In genomic region chr11:2471048-2471803, GRCh38 we compare ENCODE assay signal across 22 cellular contexts. TPM values are rescaled to one million over a fixed set of nuclear protein-coding genes. Genes with fewer than 3 reads are reported as not detected.
DNase-seq lines count a peak whose midpoint lies in the region; ATAC-seq, FAIRE-seq and TF ChIP-seq lines count a peak whose summit lies in the region.
"Had no signal": no experiment of that assay in that cellular context is flagged by ENCODE, and none has a peak within 500 bp of the region (broad histone marks: within the 10 kb centered on the region; RNA-seq: fewer than 3 reads in every experiment).

No MANE protein-coding gene starts in this region.

- H3K4ac ChIP-seq in H1 (replicated peaks; ENCODE audit: insufficient read length, low read depth, low read length): no peak overlapping the region
- H3K4ac ChIP-seq in neuronal stem cell (ENCODE audit: low read length): peak overlapping the region; percentile 31

- TF ChIP-seq POLR2A in H1 (IDR thresholded peaks at IDR 0.05; ENCODE audit: control extremely low read depth in 1 of 2, low read depth in 2 of 2, low read length in 2 of 2): no peak

- H3K4me3 ChIP-seq in H1 (ENCODE audit: extremely low read depth in 1 of 4, insufficient read depth in 2 of 4, low read depth in 3 of 4, low read length in 4 of 4): no peak overlapping the region
- H3K4me3 ChIP-seq in neuronal stem cell (ENCODE audit: low read length in 2 of 2): peak overlapping the region in 1 of 2 donors; percentile 12
- H3K4me3 ChIP-seq in upper lobe of right lung: no peak overlapping the region
- H3K4me3 ChIP-seq: PC-9 had no signal

- H3K36me3 ChIP-seq in H1 (ENCODE audit: control insufficient read depth in 2 of 4, insufficient read depth in 4 of 4, low read length in 3 of 4): no peaks in the 10 kb centered on the region
- peaks cover 0 to 2% of the 10 kb centered on the region in 2 donors for H3K36me3 ChIP-seq in neuronal stem cell (replicated peaks in 1 of 2; ENCODE audit: control insufficient read depth in 2 of 2, insufficient read depth in 2 of 2, low read length in 2 of 2)
- no peaks in the 10 kb centered on the region for H3K36me3 ChIP-seq in upper lobe of right lung
- H3K36me3 ChIP-seq: BE2C had no signal

- H3K18ac ChIP-seq in H1 (ENCODE audit: extremely low read depth, low read length) (no peak overlapping the region), neuronal stem cell (ENCODE audit: low read length) (peak overlapping the region; percentile 49)

- H2BK120ac ChIP-seq in H1 (replicated peaks; ENCODE audit: low read depth, low read length) (no peak overlapping the region), neuronal stem cell (ENCODE audit: low read depth, low read length) (no peak overlapping the region)

- TF ChIP-seq CTCF in H1 (IDR thresholded peaks at IDR 0.05; ENCODE audit: control extremely low read depth in 1 of 3, insufficient read depth in 1 of 3, low read depth in 1 of 3, low read length in 3 of 3): no peak
- no peak for TF ChIP-seq CTCF in upper lobe of right lung (IDR thresholded peaks at IDR 0.05)

- no peak overlapping the region for H2BK20ac ChIP-seq in H1 (ENCODE audit: low read length)

- no peaks in the 10 kb centered on the region; the same call in 1 of the 2 replicates for H3K23me2 ChIP-seq in H1 (ENCODE audit: low read depth, low read length)

- H2BK12ac ChIP-seq in H1 (ENCODE audit: low read depth, low read length): no peak overlapping the region
- H2BK12ac ChIP-seq in neuronal stem cell (ENCODE audit: low read length): no peak overlapping the region

- intact Hi-C loops in upper lobe of right lung (cut with DNase I): no loop called here

- H3K4me1 ChIP-seq in H1 (replicated peaks in 1 of 4; ENCODE audit: control insufficient read depth in 3 of 4, insufficient read depth in 4 of 4, low read length in 3 of 4) (no peaks in the 10 kb centered on the region), neuronal stem cell (ENCODE audit: control insufficient read depth in 2 of 2, insufficient read depth in 1 of 2, low read depth in 1 of 2, low read length in 2 of 2) (no peaks in the 10 kb centered on the region), upper lobe of right lung (peaks cover 4% of the 10 kb centered on the region)
- H3K4me1 ChIP-seq: BE2C had no signal

- H3K9me3 ChIP-seq in H1 (ENCODE audit: insufficient read depth in 2 of 2, low read depth in 1 of 2, low read length in 1 of 2) (no peaks in the 10 kb centered on the region), neuronal stem cell (replicated peaks in 1 of 2; ENCODE audit: control insufficient read depth in 2 of 2, insufficient read depth in 1 of 2, low read depth in 1 of 2, low read length in 2 of 2) (peaks cover 0 to 5% of the 10 kb centered on the region in 2 donors), upper lobe of right lung (no peaks in the 10 kb centered on the region)
- H3K9me3 ChIP-seq: BE2C had no signal

- WGBS in H1 (ENCODE audit: extremely low coverage in 1 of 2, insufficient coverage in 1 of 2, insufficient read length in 1 of 2, insufficient replicate concordance in 2 of 2, low coverage in 1 of 2, low lambda C conversion rate in 2 of 2, missing lambda C conversion rate in 1 of 2), 2 experiments: 82% methylated on average over 17 of the region's 17 CpGs; no CpG with 5 or more reads in 1 of the 2 experiments
- WGBS in neuronal stem cell (ENCODE audit: extremely low coverage in 2 of 2, insufficient read length in 2 of 2, insufficient replicate concordance in 1 of 2), 2 donors: no CpG with 5 or more reads among the region's 17 CpGs

- H2BK15ac ChIP-seq in H1 (ENCODE audit: low read length) (0 out of 2 replicates have a peak overlapping the region, but pooled peaks have one; percentile 53), neuronal stem cell (ENCODE audit: low read length) (no peak overlapping the region)

- H3K14ac ChIP-seq in H1 (ENCODE audit: insufficient read length) (no peak overlapping the region), neuronal stem cell (ENCODE audit: low read length) (peak overlapping the region; percentile 66)

- TF ChIP-seq EP300 in H1 (IDR thresholded peaks at IDR 0.05; ENCODE audit: borderline replicate concordance in 1 of 2, low read depth in 2 of 2, low read length in 2 of 2): no peak

- no peak overlapping the region for H4K5ac ChIP-seq in H1 (ENCODE audit: insufficient read length, low read depth, low read length)

- H2AFZ ChIP-seq in H1 (ENCODE audit: low read length): no peak overlapping the region
- H2AFZ ChIP-seq in neuronal stem cell (ENCODE audit: low read length): no peak overlapping the region
- H2AFZ ChIP-seq: PC-9 had no signal

- H3K23ac ChIP-seq in H1 (ENCODE audit: insufficient read length): no peak overlapping the region
- no peak overlapping the region for H3K23ac ChIP-seq in neuronal stem cell (ENCODE audit: low read depth, low read length, poor library complexity)

- no peak for TF ChIP-seq RAD21 in H1 (IDR thresholded peaks at IDR 0.05 in 1 of 2, conservative IDR thresholded peaks at IDR 0.05 in 1 of 2; ENCODE audit: low read depth in 2 of 2, low read length in 2 of 2)

- H3K4me2 ChIP-seq in H1 (ENCODE audit: insufficient read depth in 1 of 2, low read depth in 2 of 2, low read length in 2 of 2) (no peak overlapping the region), neuronal stem cell (ENCODE audit: insufficient read depth, low read length, poor library complexity, severe bottlenecking) (no peak overlapping the region)
- H3K4me2 ChIP-seq: PC-9 had no signal

- H4K91ac ChIP-seq in H1 (replicated peaks; ENCODE audit: insufficient read length, low read length): no peak overlapping the region
- no peak overlapping the region for H4K91ac ChIP-seq in neuronal stem cell (ENCODE audit: low read depth, low read length, poor library complexity)

- peak; percentile 42 for DNase-seq in activated CD8-positive, alpha-beta memory T cell treated with anti-CD3 and anti-CD28 coated beads for 24 hours
- DNase-seq in activated CD8-positive, alpha-beta memory T cell treated with anti-CD3 and anti-CD28 coated beads, Interleukin-2, amount 50 U/mL, for 4 hours: no peak
- DNase-seq in H1 (ENCODE audit: low read depth in 1 of 2, low spot score in 2 of 2): no peak
- no peak for DNase-seq in neuronal stem cell (ENCODE audit: low spot score)
- DNase-seq in upper lobe of right lung: peak; percentile 23
- DNase-seq in C1 segment of cervical spinal cord (lab: John Stamatoyannopoulos, UW): no peak
- DNase-seq in UCSD-AML1 (lab: John Stamatoyannopoulos, UW; ENCODE audit: unreplicated experiment): no peak
- DNase-seq: BE2C; Calu3; CD4-positive, alpha-beta memory T cell; DMS53; KG1; NCI-H1436; NCI-H2029; NCI-H2171; NCI-H446 treated with DMSO at 0.1 percent for 48 hours; NCI-H748 treated with DMSO at 0.1 percent for 48 hours; PC-9 had no signal

- CTCF ChIA-PET in H1 (lab: Charles Lee; ENCODE audit: partially characterized antibody): interaction anchor here (3.3 kb wide), 1 partner anchor 60 kb away, joined by 14 read pairs; no protein-coding TSS in a partner anchor

- peaks cover 0 to 30% (median 20%) of the 10 kb centered on the region in 4 experiments; a peak in 6 of 7 replicates for H3K27me3 ChIP-seq in H1 (replicated peaks in 1 of 4; ENCODE audit: control insufficient read depth in 3 of 4, extremely low read depth in 1 of 4, insufficient read depth in 3 of 4, low read length in 3 of 4)
- H3K27me3 ChIP-seq in neuronal stem cell (ENCODE audit: control insufficient read depth in 3 of 3, insufficient read depth in 3 of 3, low read depth in 1 of 3, low read length in 3 of 3): peaks cover 0 to 5% (median 2%) of the 10 kb centered on the region in 3 experiments
- H3K27me3 ChIP-seq in upper lobe of right lung: no peaks in the 10 kb centered on the region
- H3K27me3 ChIP-seq: BE2C had no signal

- peaks cover 0 to 9% of the 10 kb centered on the region in 2 experiments for H4K20me1 ChIP-seq in H1 (replicated peaks in 1 of 2; ENCODE audit: control insufficient read depth in 1 of 2, insufficient read depth in 2 of 2, low read length in 2 of 2)

- H2BK5ac ChIP-seq in H1 (ENCODE audit: low read depth, low read length): no peak overlapping the region; the same call in 1 of the 2 replicates
- peak overlapping the region; percentile 29 for H2BK5ac ChIP-seq in neuronal stem cell (ENCODE audit: low read length)

- no peak for FAIRE-seq in H1 (lab: Jason Lieb, UNC)

- H2AK5ac ChIP-seq in H1 (ENCODE audit: low read depth, low read length): no peak overlapping the region
- H2AK5ac ChIP-seq in neuronal stem cell (ENCODE audit: low read depth, low read length): no peak overlapping the region

- H4K8ac ChIP-seq in H1 (ENCODE audit: extremely low read depth, insufficient read depth, low read length) (no peak overlapping the region), neuronal stem cell (ENCODE audit: low read depth, low read length) (no peak overlapping the region)

- ATAC-seq in upper lobe of right lung: no peak
- ATAC-seq in GM21825 (IDR thresholded peaks at IDR 0.05; ENCODE audit: unreplicated experiment): no peak
- ATAC-seq: HCT116 had no signal

- POLR2A ChIA-PET in H1 (lab: Charles Lee; ENCODE audit: partially characterized antibody): no interaction called here

- H3K79me2 ChIP-seq in H1 (ENCODE audit: control insufficient read depth in 1 of 2, insufficient read depth in 2 of 2, low read length in 2 of 2): no peaks in the 10 kb centered on the region

- no peak overlapping the region for H3K56ac ChIP-seq in H1 (replicated peaks; ENCODE audit: insufficient read length, low read depth, low read length)

- no peak overlapping the region for H3K9ac ChIP-seq in H1 (replicated peaks in 1 of 4; ENCODE audit: extremely low read depth in 1 of 4, low read depth in 3 of 4, low read length in 3 of 4)
- H3K9ac ChIP-seq in neuronal stem cell (ENCODE audit: low read depth, low read length, poor library complexity): peak overlapping the region; percentile 55

- H3K27ac ChIP-seq in H1 (ENCODE audit: low read depth, low read length) (no peak overlapping the region), neuronal stem cell (replicated peaks; ENCODE audit: low read length) (no peak overlapping the region), upper lobe of right lung (no peak overlapping the region)
- H3K27ac ChIP-seq: 22Rv1, PC-9 had no signal

- H3K79me1 ChIP-seq in H1 (ENCODE audit: low read depth, low read length) (no peaks in the 10 kb centered on the region), neuronal stem cell (ENCODE audit: low read depth, low read length) (no peaks in the 10 kb centered on the region)

RNA-seq across cellular contexts. Expression of gene KCNQ1, which starts 26.4 kb away (rescaled TPM):
- 2.0 and 2.4 TPM in 2 replicates for total RNA-seq in H1 (2021; fragmentation: NEBNext Ultra II Directional; extraction: Animal tissue kit (Norgen Biotek cat#: 25700))
- polyA plus RNA-seq in H1 (2011; rRNA removed): 1.9 and 2.4 TPM in 2 replicates
- 1.4 TPM for polyA plus RNA-seq in H1 (2011; cell fraction: cytosol; rRNA removed)
- 2.3 TPM for polyA plus RNA-seq in H1 (2011; cell fraction: nucleus; rRNA removed)
- polyA plus RNA-seq in H1 (2012, experiment 1 of 2): 1.4 to 2.5 TPM (median 2.0 TPM) in 4 replicates
- polyA plus RNA-seq in H1 (2012, experiment 2 of 2): 2.2 TPM
- polyA plus RNA-seq in H1 (2013, experiment 1 of 2): 2.0 TPM
- 2.0 TPM for polyA plus RNA-seq in H1 (2013, experiment 2 of 2)
- 1.3 and 2.8 TPM in 2 replicates for polyA minus RNA-seq in H1 (2011; rRNA and poly(A)+ RNA removed)
- polyA minus RNA-seq in H1 (2011; cell fraction: cytosol; rRNA and poly(A)+ RNA removed): 1.8 TPM
- polyA minus RNA-seq in H1 (2011; cell fraction: nucleus; rRNA and poly(A)+ RNA removed): 6.1 TPM
- 1.2 TPM for polyA plus RNA-seq in neuronal stem cell (2013, experiment 1 of 2)
- 1.1 TPM for polyA plus RNA-seq in neuronal stem cell (2013, experiment 2 of 2)
- 52.9 TPM for total RNA-seq in upper lobe of right lung
- total RNA-seq: PC-9 had no signal
- polyA plus RNA-seq: AG04450 had no signal

RNA-seq across cellular contexts. Expression of gene TRPM5, which starts 26.9 kb away (rescaled TPM):
- total RNA-seq in H1 (2021; fragmentation: NEBNext Ultra II Directional; extraction: Animal tissue kit (Norgen Biotek cat#: 25700)): 0.11 TPM in 1 of 2 replicates, not detected in the other
- polyA plus RNA-seq in H1 (2011; rRNA removed): 0.02 and 0.05 TPM in 2 replicates
- 0.04 TPM for polyA plus RNA-seq in H1 (2011; cell fraction: cytosol; rRNA removed)
- 0.24 TPM for polyA plus RNA-seq in H1 (2011; cell fraction: nucleus; rRNA removed)
- polyA plus RNA-seq in H1 (2012, experiment 1 of 2): 0.04 TPM in 1 of 4 replicates, not detected in the others
- not detected for polyA plus RNA-seq in H1 (2012, experiment 2 of 2)
- polyA plus RNA-seq in H1 (2013, experiment 1 of 2): 0.02 TPM
- polyA plus RNA-seq in H1 (2013, experiment 2 of 2): 0.02 TPM
- polyA minus RNA-seq in H1 (2011; rRNA and poly(A)+ RNA removed): not detected in 2 replicates
- not detected for polyA minus RNA-seq in H1 (2011; cell fraction: cytosol; rRNA and poly(A)+ RNA removed)
- polyA minus RNA-seq in H1 (2011; cell fraction: nucleus; rRNA and poly(A)+ RNA removed): not detected
- 0.01 TPM for polyA plus RNA-seq in neuronal stem cell (2013, experiment 1 of 2)
- polyA plus RNA-seq in neuronal stem cell (2013, experiment 2 of 2): 0.01 TPM
- not detected for total RNA-seq in upper lobe of right lung
- total RNA-seq: Calu3, PC-9 had no signal
- polyA plus RNA-seq: AG04450; CD4-positive, alpha-beta memory T cell had no signal

Comparison
In these comparisons a context has a peak if more than half of its experiments do, and no peak if none do; other contexts are left out.
1. DNase-seq: peak in activated CD8-positive, alpha-beta memory T cell treated with anti-CD3 and anti-CD28 coated beads for 24 hours (single experiment) and upper lobe of right lung (single experiment); none in activated CD8-positive, alpha-beta memory T cell treated with anti-CD3 and anti-CD28 coated beads, Interleukin-2, amount 50 U/mL, for 4 hours (single experiment), H1 (0 of 2), neuronal stem cell (single experiment), C1 segment of cervical spinal cord (0 of 14) and UCSD-AML1 (single experiment).
2. RNA of gene KCNQ1, which starts 26.4 kb away (total RNA-seq): 52.9 TPM in upper lobe of right lung (single experiment); 2.0 to 2.4 TPM in H1; every median in the first group is over 10 times any median in the second.